Comparison of ENCODE assay signal across 23 cellular contexts in genomic region chrX:77061022-77061421, GRCh38.
DNase-seq lines count a peak whose midpoint lies in the region; ATAC-seq and TF ChIP-seq lines count a peak whose summit lies in the region.
"Had no signal": no experiment of that assay in that cellular context is flagged by ENCODE, and none has a peak within 500 bp of the region (broad histone marks: within the 10 kb centered on the region; RNA-seq: fewer than 3 reads in every experiment).

No MANE protein-coding gene starts in this region.

- no peaks in the 10 kb centered on the region for H3K36me3 Mint-ChIP-seq in activated T-cell treated with anti-CD3 and anti-CD28 coated beads, Interleukin-2, amount 50 U/mL, for 72 hours (ENCODE audit: insufficient read depth in 2 of 2)
- H3K36me3 Mint-ChIP-seq in activated T-cell treated with anti-CD3 and anti-CD28 coated beads, Interleukin-2, amount 50 U/mL, for 4 hours (ENCODE audit: insufficient read depth), result no peaks in the 10 kb centered on the region
- H3K36me3 Mint-ChIP-seq: CD14-positive monocyte; CD4-positive, alpha-beta memory T cell; CD4-positive, CD25-positive, alpha-beta regulatory T cell; CD8-positive, alpha-beta memory T cell had no signal

- DNase-seq in activated T-cell treated with anti-CD3 and anti-CD28 coated beads, Interleukin-2, amount 50 U/mL, for 72 hours, result no peak
- DNase-seq in activated T-cell treated with anti-CD3 and anti-CD28 coated beads, Interleukin-2, amount 50 U/mL, for 4 hours, result no peak
- DNase-seq in left kidney (ENCODE audit: low read depth, low spot score) (peak; percentile 2), aorta (no peak), PC-3 (no peak)
- DNase-seq: 8988T; ACHN; BE2C; C1 segment of cervical spinal cord; CD4-positive, alpha-beta memory T cell; CD4-positive, CD25-positive, alpha-beta regulatory T cell; CD8-positive, alpha-beta memory T cell; COR-L47; DMS 273 treated with DMSO at 0.1 percent for 48 hours; DMS153; DMS53; DMS79; DND-41; EL; GDM1 had no signal

- H3K27ac Mint-ChIP-seq in activated T-cell treated with anti-CD3 and anti-CD28 coated beads, Interleukin-2, amount 50 U/mL, for 72 hours, result no peak overlapping the region
- H3K27ac Mint-ChIP-seq: CD14-positive monocyte; CD4-positive, alpha-beta memory T cell; CD4-positive, CD25-positive, alpha-beta regulatory T cell; CD8-positive, alpha-beta memory T cell had no signal

- H3K4me2 ChIP-seq in PC-3 (ENCODE audit: low read length), result no peak overlapping the region
- H3K4me2 ChIP-seq: BLaER1 had no signal

- TF ChIP-seq CTCF in PC-3 (conservative IDR thresholded peaks at IDR 0.05; ENCODE audit: low read depth, low read length), result no peak

- no peaks in the 10 kb centered on the region for H3K79me2 ChIP-seq in PC-3 (ENCODE audit: low read length)

- no peaks in the 10 kb centered on the region for H3K4me1 Mint-ChIP-seq in activated T-cell treated with anti-CD3 and anti-CD28 coated beads, Interleukin-2, amount 50 U/mL, for 72 hours (ENCODE audit: low read depth)
- H3K4me1 Mint-ChIP-seq in activated T-cell treated with anti-CD3 and anti-CD28 coated beads, Interleukin-2, amount 50 U/mL, for 4 hours (ENCODE audit: low read depth), result no peaks in the 10 kb centered on the region
- H3K4me1 Mint-ChIP-seq: CD14-positive monocyte; CD4-positive, alpha-beta memory T cell; CD4-positive, CD25-positive, alpha-beta regulatory T cell; CD8-positive, alpha-beta memory T cell had no signal

- no peaks in the 10 kb centered on the region for H3K9me3 Mint-ChIP-seq in activated T-cell treated with anti-CD3 and anti-CD28 coated beads, Interleukin-2, amount 50 U/mL, for 72 hours
- no peaks in the 10 kb centered on the region for H3K9me3 Mint-ChIP-seq in activated T-cell treated with anti-CD3 and anti-CD28 coated beads, Interleukin-2, amount 50 U/mL, for 4 hours
- H3K9me3 Mint-ChIP-seq: CD8-positive, alpha-beta memory T cell had no signal

- H3K4me3 ChIP-seq in aorta (ENCODE audit: low read length in 2 of 2) (no peak overlapping the region), PC-3 (ENCODE audit: low read length) (no peak overlapping the region)
- H3K4me3 ChIP-seq: BLaER1, GM12878 had no signal

- H3K36me3 ChIP-seq in aorta (ENCODE audit: control insufficient read depth in 1 of 2, insufficient read depth in 2 of 2, low read length in 1 of 2) (no peaks in the 10 kb centered on the region), PC-3 (ENCODE audit: low read depth, low read length) (no peaks in the 10 kb centered on the region)
- H3K36me3 ChIP-seq: BE2C, BLaER1 had no signal

- peaks cover 28% of the 10 kb centered on the region for H3K27me3 Mint-ChIP-seq in activated T-cell treated with anti-CD3 and anti-CD28 coated beads, Interleukin-2, amount 50 U/mL, for 72 hours (ENCODE audit: low read depth)
- H3K27me3 Mint-ChIP-seq in activated T-cell treated with anti-CD3 and anti-CD28 coated beads, Interleukin-2, amount 50 U/mL, for 4 hours (ENCODE audit: low read depth), result no peaks in the 10 kb centered on the region
- H3K27me3 Mint-ChIP-seq: CD4-positive, alpha-beta memory T cell; CD4-positive, CD25-positive, alpha-beta regulatory T cell; CD8-positive, alpha-beta memory T cell had no signal

- no peak overlapping the region for H3K27ac ChIP-seq in aorta (ENCODE audit: low read depth in 1 of 2, low read length in 2 of 2)
- H3K27ac ChIP-seq in PC-3 (ENCODE audit: low read length), result no peak overlapping the region
- H3K27ac ChIP-seq: BLaER1 had no signal

- intact Hi-C loops in aorta (cut with DNase I) (no loop called here), PC-3 (cut with micrococcal nuclease) (no loop called here)

- H3K4me3 Mint-ChIP-seq in activated T-cell treated with anti-CD3 and anti-CD28 coated beads, Interleukin-2, amount 50 U/mL, for 72 hours, result no peak overlapping the region
- H3K4me3 Mint-ChIP-seq in activated T-cell treated with anti-CD3 and anti-CD28 coated beads, Interleukin-2, amount 50 U/mL, for 4 hours, result no peak overlapping the region
- H3K4me3 Mint-ChIP-seq: CD14-positive monocyte; CD4-positive, alpha-beta memory T cell; CD4-positive, CD25-positive, alpha-beta regulatory T cell; CD8-positive, alpha-beta memory T cell had no signal

- peak; percentile 36 to 66 for ATAC-seq in activated T-cell treated with anti-CD3 and anti-CD28 coated beads, Interleukin-2, amount 50 U/mL, for 72 hours (replicated peaks in 1 of 2)
- ATAC-seq in activated T-cell treated with anti-CD3 and anti-CD28 coated beads, Interleukin-2, amount 50 U/mL, for 4 hours, result no peak
- ATAC-seq in aorta (ENCODE audit: low FRiP score), result peak; percentile 11
- ATAC-seq in PC-3, result no peak
- ATAC-seq: GM12878 had no signal

- H3K9ac ChIP-seq in PC-3 (ENCODE audit: low read length), result no peak overlapping the region
- H3K9ac ChIP-seq: BLaER1 had no signal

- H3K27me3 ChIP-seq in aorta (ENCODE audit: control insufficient read depth in 1 of 2, insufficient read depth in 2 of 2, low read length in 1 of 2), result no peaks in the 10 kb centered on the region
- no peaks in the 10 kb centered on the region for H3K27me3 ChIP-seq in PC-3 (ENCODE audit: low read length)
- H3K27me3 ChIP-seq: BE2C had no signal

- POLR2A ChIA-PET in PC-3 (lab: Charles Lee; ENCODE audit: unreplicated experiment), result no interaction called here

- H3F3A ChIP-seq in PC-3 (ENCODE audit: low read length, unreplicated experiment), result no peaks in the 10 kb centered on the region

- H3K4me1 ChIP-seq in aorta (ENCODE audit: control insufficient read depth in 1 of 2, insufficient read depth in 2 of 2, low read length in 2 of 2) (peaks cover 0 to 1% of the 10 kb centered on the region in 2 donors), PC-3 (ENCODE audit: insufficient read depth, low read length) (no peaks in the 10 kb centered on the region)
- H3K4me1 ChIP-seq: BE2C, BLaER1 had no signal

- BruUV-seq in PC-3 (replicated peaks; lab: Mats Ljungman, UMichigan), result no TSS peak

- H3K9me2 ChIP-seq in PC-3 (replicated peaks; ENCODE audit: low read length), result no peaks in the 10 kb centered on the region

- H3K9me3 ChIP-seq in aorta (ENCODE audit: control insufficient read depth, low read length) (no peaks in the 10 kb centered on the region), PC-3 (ENCODE audit: low read length) (no peaks in the 10 kb centered on the region)
- H3K9me3 ChIP-seq: BE2C, BLaER1 had no signal

- H4K20me1 ChIP-seq in PC-3 (ENCODE audit: low read length), result no peaks in the 10 kb centered on the region
- H4K20me1 ChIP-seq: BLaER1 had no signal

- CTCF ChIA-PET in PC-3 (lab: Charles Lee), result no interaction called here

- H2AFZ ChIP-seq in PC-3 (ENCODE audit: low read length), result no peak overlapping the region

Comparison
In these comparisons a context has a peak if more than half of its experiments do, and no peak if none do; other contexts are left out.
1. ATAC-seq: peak in activated T-cell treated with anti-CD3 and anti-CD28 coated beads, Interleukin-2, amount 50 U/mL, for 72 hours (2 of 2) and aorta (single experiment); none in activated T-cell treated with anti-CD3 and anti-CD28 coated beads, Interleukin-2, amount 50 U/mL, for 4 hours (0 of 2) and PC-3 (single experiment).